9 cellular contexts compared by ENCODE assay signal in genomic region chr4:164716901-164717300, GRCh38. TPM values are rescaled to one million over a fixed set of nuclear protein-coding genes. Genes with fewer than 3 reads are reported as not detected.
DNase-seq lines count a peak whose midpoint lies in the region; ATAC-seq and TF ChIP-seq lines count a peak whose summit lies in the region.
"Had no signal": no experiment of that assay in that cellular context is flagged by ENCODE, and none has a peak within 500 bp of the region (broad histone marks: within the 10 kb centered on the region; RNA-seq: fewer than 3 reads in every experiment).

No MANE protein-coding gene starts in this region.

- DNase-seq in Right ventricle myocardium superior, result no peak
- DNase-seq in cardiac septum (ENCODE audit: low spot score), result no peak
- DNase-seq in NAMALWA (ENCODE audit: low spot score), result peak; percentile 32
- DNase-seq in glutamatergic neuron, result no peak
- no peak for DNase-seq in 8988T
- DNase-seq in T-helper 2 cell treated with Interferon-gamma antibody and Interleukin-4, amounts not matched to agents 5 μg/mL and 100 μg/mL, for 36 hours (ENCODE audit: low spot score), result no peak
- DNase-seq in cerebellar nuclear complex (lab: John Stamatoyannopoulos, UW), result no peak
- DNase-seq: activated T-cell treated with anti-CD3 and anti-CD28 coated beads, Interleukin-2, amount 50 U/mL, for 72 hours had no signal

- TF ChIP-seq CTCF in glutamatergic neuron (IDR thresholded peaks at IDR 0.05; ENCODE audit: partially characterized antibody, unreplicated experiment), result peak; percentile 13

- H3K9me3 Mint-ChIP-seq in glutamatergic neuron (ENCODE audit: unreplicated experiment), result no peaks in the 10 kb centered on the region
- H3K9me3 Mint-ChIP-seq in T-helper 2 cell treated with Interferon-gamma antibody and Interleukin-4, amounts not matched to agents 5 μg/mL and 100 μg/mL, for 36 hours, result no peaks in the 10 kb centered on the region
- H3K9me3 Mint-ChIP-seq: activated T-cell treated with anti-CD3 and anti-CD28 coated beads, Interleukin-2, amount 50 U/mL, for 72 hours had no signal

- no peaks in the 10 kb centered on the region for H3K27me3 Mint-ChIP-seq in glutamatergic neuron (ENCODE audit: unreplicated experiment)
- H3K27me3 Mint-ChIP-seq in T-helper 2 cell treated with Interferon-gamma antibody and Interleukin-4, amounts not matched to agents 5 μg/mL and 100 μg/mL, for 36 hours (ENCODE audit: low read depth), result no peaks in the 10 kb centered on the region

- H3K4me1 Mint-ChIP-seq in glutamatergic neuron (ENCODE audit: low read depth, unreplicated experiment), result no peaks in the 10 kb centered on the region
- no peaks in the 10 kb centered on the region for H3K4me1 Mint-ChIP-seq in T-helper 2 cell treated with Interferon-gamma antibody and Interleukin-4, amounts not matched to agents 5 μg/mL and 100 μg/mL, for 36 hours (ENCODE audit: low read depth)

- no peak overlapping the region for H3K27ac Mint-ChIP-seq in glutamatergic neuron (ENCODE audit: unreplicated experiment)
- H3K27ac Mint-ChIP-seq in T-helper 2 cell treated with Interferon-gamma antibody and Interleukin-4, amounts not matched to agents 5 μg/mL and 100 μg/mL, for 36 hours, result no peak overlapping the region
- H3K27ac Mint-ChIP-seq: activated T-cell treated with anti-CD3 and anti-CD28 coated beads, Interleukin-2, amount 50 U/mL, for 72 hours had no signal

- intact Hi-C loops in Right ventricle myocardium superior (cut with DNase I) (no loop called here), cardiac septum (cut with DNase I) (no loop called here)

- no peaks in the 10 kb centered on the region for H3K36me3 Mint-ChIP-seq in glutamatergic neuron (ENCODE audit: unreplicated experiment)
- no peaks in the 10 kb centered on the region for H3K36me3 Mint-ChIP-seq in T-helper 2 cell treated with Interferon-gamma antibody and Interleukin-4, amounts not matched to agents 5 μg/mL and 100 μg/mL, for 36 hours (ENCODE audit: low read depth)

- no peak overlapping the region for H3K4me3 Mint-ChIP-seq in glutamatergic neuron (ENCODE audit: unreplicated experiment)
- no peak overlapping the region for H3K4me3 Mint-ChIP-seq in T-helper 2 cell treated with Interferon-gamma antibody and Interleukin-4, amounts not matched to agents 5 μg/mL and 100 μg/mL, for 36 hours
- H3K4me3 Mint-ChIP-seq: activated T-cell treated with anti-CD3 and anti-CD28 coated beads, Interleukin-2, amount 50 U/mL, for 72 hours had no signal

- ATAC-seq in Right ventricle myocardium superior (ENCODE audit: poor library complexity), result peak; percentile 52
- ATAC-seq in HG02623 (IDR thresholded peaks at IDR 0.05; ENCODE audit: unreplicated experiment), result no peak
- ATAC-seq: activated T-cell treated with anti-CD3 and anti-CD28 coated beads, Interleukin-2, amount 50 U/mL, for 72 hours had no signal

RNA-seq across cellular contexts. Expression of gene SMIM31, which starts 37.0 kb away (rescaled TPM):
- total RNA-seq in Right ventricle myocardium superior (not detected), cardiac septum (not detected), glutamatergic neuron (ENCODE audit: unreplicated experiment) (not detected)
- total RNA-seq: activated T-cell treated with anti-CD3 and anti-CD28 coated beads, Interleukin-2, amount 50 U/mL, for 72 hours had no signal
